1 cellular context compared by ENCODE assay signal in the genomic region with DNA sequence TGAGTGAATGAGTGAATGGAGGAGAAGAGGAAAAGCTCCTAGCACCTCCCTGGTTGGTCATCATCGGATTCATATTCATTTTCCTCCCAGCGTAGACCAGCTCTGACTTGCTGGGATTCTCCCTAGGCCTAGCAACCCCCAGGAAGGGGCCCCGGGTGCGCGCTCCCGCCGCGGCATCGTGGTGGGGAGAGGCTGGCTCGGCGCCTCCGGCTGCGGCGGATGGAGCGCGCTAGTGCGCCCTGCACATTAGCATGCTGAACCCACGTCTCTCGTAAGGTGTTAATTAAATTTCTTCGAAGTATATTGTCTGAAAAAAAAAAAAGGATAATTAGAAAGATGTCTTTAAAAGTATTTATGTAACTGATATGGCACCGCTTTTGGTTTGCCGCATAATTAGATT.
TF ChIP-seq lines count a peak whose summit lies in the region.

No MANE protein-coding gene starts in this region.

TF ChIP-seq in SK-N-SH, 30 proteins besides CTCF, POLR2A, EP300 and RAD21 (continued from another document):
- TF ChIP-seq YY1 (IDR thresholded peaks at IDR 0.05; ENCODE audit: low read depth), result no peak
- TF ChIP-seq RFX5 (IDR thresholded peaks at IDR 0.05; ENCODE audit: low read length), result no peak
- no peak for TF ChIP-seq POLR2AphosphoS5 (IDR thresholded peaks at IDR 0.05; ENCODE audit: low read depth, low read length)
- TF ChIP-seq, protein P1, sequence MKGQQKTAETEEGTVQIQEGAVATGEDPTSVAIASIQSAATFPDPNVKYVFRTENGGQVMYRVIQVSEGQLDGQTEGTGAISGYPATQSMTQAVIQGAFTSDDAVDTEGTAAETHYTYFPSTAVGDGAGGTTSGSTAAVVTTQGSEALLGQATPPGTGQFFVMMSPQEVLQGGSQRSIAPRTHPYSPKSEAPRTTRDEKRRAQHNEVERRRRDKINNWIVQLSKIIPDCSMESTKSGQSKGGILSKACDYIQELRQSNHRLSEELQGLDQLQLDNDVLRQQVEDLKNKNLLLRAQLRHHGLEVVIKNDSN (IDR thresholded peaks at IDR 0.05; ENCODE audit: borderline replicate concordance, low read depth), result no peak
- TF ChIP-seq FOSL2 (IDR thresholded peaks at IDR 0.05; ENCODE audit: borderline replicate concordance, low read depth), result no peak
- TF ChIP-seq GABPA (IDR thresholded peaks at IDR 0.05; ENCODE audit: low read depth), result no peak
- TF ChIP-seq JUND (IDR thresholded peaks at IDR 0.05), result no peak
- TF ChIP-seq MEF2A (IDR thresholded peaks at IDR 0.05; ENCODE audit: borderline replicate concordance, low read depth), result no peak
- no peak for TF ChIP-seq FOXJ3 (CRISPR knock-in tag; IDR thresholded peaks at IDR 0.05)
- no peak for TF ChIP-seq NFIC (IDR thresholded peaks at IDR 0.05; ENCODE audit: borderline replicate concordance)
